In the genomic region with DNA sequence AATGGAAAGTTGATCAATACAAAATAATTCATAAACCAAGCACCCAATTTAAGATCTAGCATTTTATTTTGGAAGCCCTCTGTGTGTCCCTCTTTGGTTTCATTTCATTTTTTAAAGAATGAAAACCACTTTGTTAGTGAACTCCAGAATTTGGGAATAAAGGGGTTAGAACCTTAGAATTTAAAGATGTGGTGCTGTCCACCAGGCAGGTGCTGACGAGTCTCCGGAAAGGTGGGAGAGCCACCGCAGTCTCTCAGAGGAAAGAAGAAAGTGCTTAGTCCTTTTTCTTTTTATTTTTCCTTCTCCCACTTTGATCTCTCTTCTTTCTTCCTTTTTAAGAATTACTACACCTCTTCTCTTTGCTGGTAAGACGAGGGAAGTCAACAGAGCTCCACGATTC, we compare ENCODE assay signal across 2 cellular contexts.
TF ChIP-seq lines count a peak whose summit lies in the region.

No MANE protein-coding gene starts in this region.

TF ChIP-seq in HEK293, 187 proteins besides CTCF, POLR2A, EP300 and RAD21:
- TF ChIP-seq HOXD13 (CRISPR knock-in tag; IDR thresholded peaks at IDR 0.05; ENCODE audit: borderline replicate concordance) (no peak), KLF9 (tag by site-specific recombination; IDR thresholded peaks at IDR 0.05; ENCODE audit: low read depth) (no peak), BCL11A (tag by site-specific recombination; IDR thresholded peaks at IDR 0.05; ENCODE audit: low read depth) (no peak), ZNF37A (tag by site-specific recombination; IDR thresholded peaks at IDR 0.05) (no peak), REST (tag by site-specific recombination; IDR thresholded peaks at IDR 0.05) (peak; percentile 88), YY1 (tag by site-specific recombination; IDR thresholded peaks at IDR 0.05) (no peak)

TF ChIP-seq in H1, 55 proteins besides CTCF, POLR2A, EP300 and RAD21:
- TF ChIP-seq NANOG (IDR thresholded peaks at IDR 0.05; ENCODE audit: insufficient read depth, low read depth, low read length, poor library complexity, severe bottlenecking) = no peak
- TF ChIP-seq KDM1A (IDR thresholded peaks at IDR 0.05; ENCODE audit: borderline replicate concordance, low read length) = no peak
- TF ChIP-seq, protein P1, sequence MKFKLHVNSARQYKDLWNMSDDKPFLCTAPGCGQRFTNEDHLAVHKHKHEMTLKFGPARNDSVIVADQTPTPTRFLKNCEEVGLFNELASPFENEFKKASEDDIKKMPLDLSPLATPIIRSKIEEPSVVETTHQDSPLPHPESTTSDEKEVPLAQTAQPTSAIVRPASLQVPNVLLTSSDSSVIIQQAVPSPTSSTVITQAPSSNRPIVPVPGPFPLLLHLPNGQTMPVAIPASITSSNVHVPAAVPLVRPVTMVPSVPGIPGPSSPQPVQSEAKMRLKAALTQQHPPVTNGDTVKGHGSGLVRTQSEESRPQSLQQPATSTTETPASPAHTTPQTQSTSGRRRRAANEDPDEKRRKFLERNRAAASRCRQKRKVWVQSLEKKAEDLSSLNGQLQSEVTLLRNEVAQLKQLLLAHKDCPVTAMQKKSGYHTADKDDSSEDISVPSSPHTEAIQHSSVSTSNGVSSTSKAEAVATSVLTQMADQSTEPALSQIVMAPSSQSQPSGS (IDR thresholded peaks at IDR 0.05; ENCODE audit: low read length) = no peak
- peak; percentile 68 for TF ChIP-seq CHD7 (IDR thresholded peaks at IDR 0.05; ENCODE audit: insufficient replicate concordance, low read length)
